8 cellular contexts compared by ENCODE assay signal in genomic region chr19:632228-633067, GRCh38. TPM values are rescaled to one million over a fixed set of nuclear protein-coding genes. Genes with fewer than 3 reads are reported as not detected.
DNase-seq lines count a peak whose midpoint lies in the region; ATAC-seq, FAIRE-seq and TF ChIP-seq lines count a peak whose summit lies in the region.

No MANE protein-coding gene starts in this region.

- peak; percentile 16 for ATAC-seq in HG02870 (IDR thresholded peaks at IDR 0.05; ENCODE audit: unreplicated experiment)

- intact Hi-C loops in kidney (cut with DNase I) = no loop called here

- H3K4me2 ChIP-seq in OCI-LY3 (ENCODE audit: low read length) = peak overlapping the region; percentile 75

- peaks cover 11% of the 10 kb centered on the region for H3K4me1 ChIP-seq in OCI-LY3 (ENCODE audit: low read length)
- H3K4me1 ChIP-seq in kidney (ENCODE audit: control insufficient read depth in 1 of 2, insufficient read depth in 1 of 2, low read depth in 1 of 2, low read length in 2 of 2) = peaks cover 4 to 11% of the 10 kb centered on the region in 2 donors

- DNase-seq in SIG-M5 treated with dmso at 0.1 percent for 504 hours (lab: John Stamatoyannopoulos, UW; ENCODE audit: unreplicated experiment) = peak; percentile 61
- DNase-seq in SIG-M5 (lab: John Stamatoyannopoulos, UW) = no peak
- DNase-seq in astrocyte of the hippocampus (ENCODE audit: low read depth, low spot score) = peak; percentile 71
- DNase-seq in kidney = no peak
- peak; percentile 45 to 57 for DNase-seq in stimulated activated CD4-positive, alpha-beta T cell treated with anti-CD3 and anti-CD28 coated beads, Interleukin-4, amount 100 ng/mL, for 48 hours (ENCODE audit: low read depth in 2 of 2)
- no peak for DNase-seq in DMS153 treated with DMSO at 0.1 percent for 48 hours (lab: John Stamatoyannopoulos, UW; ENCODE audit: unreplicated experiment)

- H3K4me3 ChIP-seq in OCI-LY3 (ENCODE audit: low read length) (peak overlapping the region; percentile 92), kidney (ENCODE audit: low read length in 2 of 2) (peak overlapping the region; percentile 90 to 93)

- H3K36me3 ChIP-seq in OCI-LY3 (replicated peaks; ENCODE audit: low read depth, low read length) = peaks cover 19% of the 10 kb centered on the region
- H3K36me3 ChIP-seq in kidney (ENCODE audit: control insufficient read depth in 1 of 2, insufficient read depth in 2 of 2, low read length in 2 of 2) = no peaks in the 10 kb centered on the region

- no peak for FAIRE-seq in kidney (lab: Jason Lieb, UNC)

- H3K79me2 ChIP-seq in OCI-LY3 (ENCODE audit: low read length) = peaks cover 54% of the 10 kb centered on the region

- no peaks in the 10 kb centered on the region for H3K27me3 ChIP-seq in OCI-LY3 (ENCODE audit: low read depth, low read length)

- H3K9me3 ChIP-seq in OCI-LY3 (ENCODE audit: insufficient read depth, low read length) (no peaks in the 10 kb centered on the region), kidney (ENCODE audit: control insufficient read depth in 1 of 2, low read length in 2 of 2) (no peaks in the 10 kb centered on the region)

- H3K27ac ChIP-seq in OCI-LY3 (ENCODE audit: low read length) = peak overlapping the region; percentile 42
- no peak overlapping the region for H3K27ac ChIP-seq in kidney (ENCODE audit: low read depth in 2 of 2, low read length in 2 of 2)

- TF ChIP-seq CTCF in OCI-LY3 (IDR thresholded peaks at IDR 0.05; ENCODE audit: low read depth, low read length) = no peak
- TF ChIP-seq CTCF in kidney (IDR thresholded peaks at IDR 0.05; ENCODE audit: borderline replicate concordance, extremely low read depth, insufficient read depth) = no peak

- peak overlapping the region; percentile 52; the same call in 1 of the 2 replicates for H2AFZ ChIP-seq in OCI-LY3 (ENCODE audit: low read depth, low read length)

- H3K9ac ChIP-seq in OCI-LY3 (ENCODE audit: low read length) (peak overlapping the region; percentile 84), kidney (ENCODE audit: low read length in 2 of 2) (peak overlapping the region; percentile 81 to 93)

- no peaks in the 10 kb centered on the region for H4K20me1 ChIP-seq in OCI-LY3 (ENCODE audit: insufficient read depth, low read length)

RNA-seq across cellular contexts. Expression of gene POLRMT, which starts 0.9 kb away (rescaled TPM):
- 49.8 TPM for total RNA-seq in kidney
- 117 TPM for polyA plus RNA-seq in kidney (ENCODE audit: insufficient read depth, low read depth, low replicate concordance)

RNA-seq across cellular contexts. Expression of gene FGF22, which starts 7.2 kb away (rescaled TPM):
- 0.19 TPM for total RNA-seq in kidney
- polyA plus RNA-seq in kidney (ENCODE audit: insufficient read depth, low read depth, low replicate concordance) = 0.71 TPM

RNA-seq across cellular contexts. Expression of gene RNF126, which starts 30.6 kb away (rescaled TPM):
- 38.0 TPM for total RNA-seq in kidney
- 33.3 TPM for polyA plus RNA-seq in kidney (ENCODE audit: insufficient read depth, low read depth, low replicate concordance)

RNA-seq across cellular contexts. Expression of gene HCN2, which starts 42.8 kb away (rescaled TPM):
- total RNA-seq in kidney = 0.31 TPM
- polyA plus RNA-seq in kidney (ENCODE audit: insufficient read depth, low read depth, low replicate concordance) = 1.3 TPM

RNA-seq across cellular contexts. Expression of gene FSTL3, which starts 43.7 kb away (rescaled TPM):
- 63.0 TPM for total RNA-seq in kidney
- 23.9 TPM for polyA plus RNA-seq in kidney (ENCODE audit: insufficient read depth, low read depth, low replicate concordance)

Comparison
In these comparisons a context has a peak if more than half of its experiments do, and no peak if none do; other contexts are left out.
1. DNase-seq: peak in SIG-M5 treated with dmso at 0.1 percent for 504 hours (single experiment), astrocyte of the hippocampus (single experiment) and stimulated activated CD4-positive, alpha-beta T cell treated with anti-CD3 and anti-CD28 coated beads, Interleukin-4, amount 100 ng/mL, for 48 hours (2 of 2); none in SIG-M5 (single experiment), kidney (single experiment) and DMS153 treated with DMSO at 0.1 percent for 48 hours (single experiment).